Comparison of ENCODE assay signal across 8 cellular contexts in the genomic region with DNA sequence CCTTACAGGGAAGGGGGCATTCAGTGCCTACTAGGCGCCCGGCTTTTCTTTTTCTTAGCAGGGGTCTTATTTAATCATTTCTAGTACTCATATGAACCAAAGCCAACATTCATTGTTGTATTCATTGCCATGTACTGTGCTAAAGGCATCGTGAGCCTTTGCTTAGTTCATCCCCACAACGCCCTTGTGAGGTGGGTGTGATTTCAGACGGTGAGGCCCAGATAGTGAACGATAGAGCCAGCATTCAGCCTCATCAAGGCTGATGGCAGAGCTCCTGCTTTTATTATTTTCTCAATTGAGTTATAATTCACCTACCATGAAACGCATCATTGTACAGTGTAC. TPM values are rescaled to one million over a fixed set of nuclear protein-coding genes. Genes with fewer than 3 reads are reported as not detected.
DNase-seq lines count a peak whose midpoint lies in the region; ATAC-seq and TF ChIP-seq lines count a peak whose summit lies in the region.

No MANE protein-coding gene starts in this region.

- H3K9me3 Mint-ChIP-seq in T-helper 2 cell treated with Interferon-gamma antibody and Interleukin-4, amounts not matched to agents 5 μg/mL and 100 μg/mL, for 36 hours, result no peaks in the 10 kb centered on the region

- peak overlapping the region; percentile 73 for H3K27ac Mint-ChIP-seq in T-helper 2 cell treated with Interferon-gamma antibody and Interleukin-4, amounts not matched to agents 5 μg/mL and 100 μg/mL, for 36 hours

- ATAC-seq in RWPE2 (ENCODE audit: low read depth), result no peak
- ATAC-seq in Right ventricle myocardium superior (ENCODE audit: poor library complexity), result peak; percentile 4
- no peak for ATAC-seq in HG03175 (IDR thresholded peaks at IDR 0.05; ENCODE audit: unreplicated experiment)

- H3K27me3 ChIP-seq in RWPE2 (ENCODE audit: insufficient read depth, poor library complexity, severe bottlenecking), result no peaks in the 10 kb centered on the region
- H3K27me3 ChIP-seq in subcutaneous abdominal adipose tissue (ENCODE audit: control insufficient read depth in 5 of 5, insufficient read depth in 4 of 5, low read length in 5 of 5), result no peaks in the 10 kb centered on the region

- H3K9ac ChIP-seq in subcutaneous abdominal adipose tissue (ENCODE audit: low read length in 5 of 5), result peak overlapping the region in 3 of 5 donors; percentile 21 to 57 (median 22)

- no peak overlapping the region for H3K4me3 ChIP-seq in RWPE2 (ENCODE audit: severe bottlenecking)
- peak overlapping the region in 4 of 5 donors; percentile 34 to 67 (median 56) for H3K4me3 ChIP-seq in subcutaneous abdominal adipose tissue (ENCODE audit: low read depth in 1 of 5, low read length in 5 of 5)

- H3K36me3 Mint-ChIP-seq in T-helper 2 cell treated with Interferon-gamma antibody and Interleukin-4, amounts not matched to agents 5 μg/mL and 100 μg/mL, for 36 hours (ENCODE audit: low read depth), result peaks cover 18% of the 10 kb centered on the region

- H3K36me3 ChIP-seq in RWPE2 (ENCODE audit: low read depth), result peaks cover 42% of the 10 kb centered on the region
- H3K36me3 ChIP-seq in subcutaneous abdominal adipose tissue (ENCODE audit: control insufficient read depth in 5 of 5, insufficient read depth in 5 of 5, low read length in 5 of 5), result peaks cover 0 to 3% (median 0%) of the 10 kb centered on the region in 5 donors

- H3K4me1 Mint-ChIP-seq in T-helper 2 cell treated with Interferon-gamma antibody and Interleukin-4, amounts not matched to agents 5 μg/mL and 100 μg/mL, for 36 hours (ENCODE audit: low read depth), result peaks cover 38% of the 10 kb centered on the region

- no peaks in the 10 kb centered on the region for H3K27me3 Mint-ChIP-seq in T-helper 2 cell treated with Interferon-gamma antibody and Interleukin-4, amounts not matched to agents 5 μg/mL and 100 μg/mL, for 36 hours (ENCODE audit: low read depth)

- DNase-seq in T-helper 2 cell treated with Interferon-gamma antibody and Interleukin-4, amounts not matched to agents 5 μg/mL and 100 μg/mL, for 36 hours (ENCODE audit: low spot score), result no peak
- DNase-seq in T-helper 2 cell (no peak), RWPE2 (ENCODE audit: low spot score) (no peak), Right ventricle myocardium superior (no peak), NCI-H2107 treated with DMSO at 0.1 percent for 48 hours (lab: John Stamatoyannopoulos, UW; ENCODE audit: unreplicated experiment) (no peak), 8988T (no peak)

- H3K27ac ChIP-seq in RWPE2 (ENCODE audit: poor library complexity, severe bottlenecking) (peak overlapping the region; percentile 84), subcutaneous abdominal adipose tissue (ENCODE audit: low read depth, low read length) (peak overlapping the region; percentile 88)

- H3K9me3 ChIP-seq in RWPE2 (ENCODE audit: severe bottlenecking) (no peaks in the 10 kb centered on the region), subcutaneous abdominal adipose tissue (ENCODE audit: control insufficient read depth in 5 of 5, low read length in 5 of 5) (no peaks in the 10 kb centered on the region)

- intact Hi-C loops in Right ventricle myocardium superior (cut with DNase I), result no loop called here

- TF ChIP-seq CTCF in RWPE2 (IDR thresholded peaks at IDR 0.05; ENCODE audit: poor library complexity, severe bottlenecking), result no peak

- peaks cover 56% of the 10 kb centered on the region for H3K4me1 ChIP-seq in RWPE2 (ENCODE audit: insufficient read depth, poor library complexity, severe bottlenecking)
- peaks cover 3 to 41% (median 33%) of the 10 kb centered on the region in 5 donors for H3K4me1 ChIP-seq in subcutaneous abdominal adipose tissue (ENCODE audit: control insufficient read depth in 5 of 5, insufficient read depth in 5 of 5, low read length in 5 of 5)

- H3K4me3 Mint-ChIP-seq in T-helper 2 cell treated with Interferon-gamma antibody and Interleukin-4, amounts not matched to agents 5 μg/mL and 100 μg/mL, for 36 hours, result peak overlapping the region; percentile 75

RNA-seq across cellular contexts. Expression of a gene that starts 50.0 kb away (rescaled TPM):
- total RNA-seq in Right ventricle myocardium superior, result 168 TPM
